8 cellular contexts compared by ENCODE assay signal in the genomic region with DNA sequence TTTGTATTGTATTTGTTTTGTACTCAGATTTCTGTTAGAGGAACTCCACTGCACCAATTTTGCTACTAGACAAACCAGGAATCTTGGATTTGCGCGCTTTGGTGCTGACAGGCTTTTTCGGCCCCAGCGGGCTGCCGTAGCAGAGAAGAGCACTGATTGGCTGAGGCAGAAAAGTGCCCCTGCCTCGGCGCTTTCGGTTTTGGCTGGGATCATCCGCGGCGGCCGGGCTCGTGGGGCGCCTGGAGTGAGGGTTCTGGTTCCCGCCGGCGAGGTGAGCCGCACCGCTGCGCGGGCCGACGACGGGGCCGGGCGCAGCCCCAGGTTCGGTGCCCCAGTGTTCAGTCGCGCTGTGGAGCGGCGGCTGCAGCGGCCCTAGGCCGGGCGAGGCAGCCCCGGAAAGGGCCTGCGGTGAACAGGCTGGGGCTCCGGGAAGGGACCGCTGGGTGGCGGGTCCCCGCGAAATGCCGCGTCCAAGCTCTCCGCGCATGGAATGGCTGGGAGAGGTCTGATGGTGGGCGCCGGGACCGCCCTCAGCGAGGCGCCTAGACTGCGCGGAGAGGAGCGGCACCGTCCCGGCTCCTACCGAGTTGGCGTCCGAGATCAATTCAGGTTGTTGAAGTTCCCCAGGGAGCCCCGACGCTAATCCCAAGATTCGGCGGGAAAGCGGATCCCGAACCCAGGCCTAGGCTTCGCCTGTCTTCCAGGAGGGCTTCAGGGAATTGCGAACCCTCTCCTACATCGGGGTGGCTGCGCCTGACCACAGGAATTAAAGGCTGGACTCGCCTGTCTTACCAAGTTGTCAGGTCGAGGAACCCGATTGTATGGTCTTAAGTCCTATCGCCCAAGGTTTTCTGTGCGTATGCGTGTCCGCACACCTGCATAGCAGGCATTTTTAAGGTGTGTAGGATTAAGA. TPM values are rescaled to one million over a fixed set of nuclear protein-coding genes. Genes with fewer than 3 reads are reported as not detected.
DNase-seq lines count a peak whose midpoint lies in the region; ATAC-seq, FAIRE-seq and TF ChIP-seq lines count a peak whose summit lies in the region.

A gene (plus strand): TSS at position 178 of the 913 bp plus-strand sequence. CDS start 7,204 bp downstream, outside the sequence.

- peaks cover 32% of the 10 kb centered on the region for H4K20me1 ChIP-seq in GM23338 (replicated peaks; ENCODE audit: insufficient read depth)

- peak within 1 kb of the TSS; percentile 90 for H3K27ac Mint-ChIP-seq in GM23338
- H3K27ac Mint-ChIP-seq in activated naive CD4-positive, alpha-beta T cell treated with anti-CD3 and anti-CD28 coated beads for 36 hours = peak within 1 kb of the TSS; percentile 90

- peak; percentile 43 to 57 for TF ChIP-seq POLR2A in gastroesophageal sphincter (IDR thresholded peaks at IDR 0.05)
- TF ChIP-seq POLR2A in suprapubic skin (IDR thresholded peaks at IDR 0.05) = peak in 1 of 2 donors; percentile 50

- H3K4me2 ChIP-seq in GM23338 = peak within 1 kb of the TSS; percentile 86

- no peaks in the 10 kb centered on the region for H3K36me3 Mint-ChIP-seq in GM23338 (ENCODE audit: low read depth)
- H3K36me3 Mint-ChIP-seq in activated naive CD4-positive, alpha-beta T cell treated with anti-CD3 and anti-CD28 coated beads for 36 hours (ENCODE audit: low read depth) = peaks cover 4% of the 10 kb centered on the region

- intact Hi-C loops in activated naive CD4-positive, alpha-beta T cell treated with anti-CD3 and anti-CD28 coated beads for 36 hours (cut with micrococcal nuclease) = loop anchor here (1.0 to 10.0 kb wide), 12 partner anchors 68 to 995 kb away; a partner anchor contains a TSS

- peak within 1 kb of the TSS; percentile 85 for H3K4me3 Mint-ChIP-seq in GM23338
- H3K4me3 Mint-ChIP-seq in activated naive CD4-positive, alpha-beta T cell treated with anti-CD3 and anti-CD28 coated beads for 36 hours = peak within 1 kb of the TSS; percentile 80

- ATAC-seq in GM23338 (peak; percentile 88), gastroesophageal sphincter (peak; percentile 95)

- DNase-seq in GM23338 (ENCODE audit: low spot score) (peak; percentile 84), LNCaP clone FGC (ENCODE audit: low read depth) (peak; percentile 58), SK-N-DZ (ENCODE audit: low spot score) (peak; percentile 82), nucleus accumbens (lab: John Stamatoyannopoulos, UW) (peak; percentile 46 to 95 (median 87)), suprapubic skin (ENCODE audit: low spot score in 2 of 2) (peak; percentile 89 to 91)
- peak; percentile 89 for DNase-seq in activated naive CD4-positive, alpha-beta T cell treated with anti-CD3 and anti-CD28 coated beads for 36 hours

- H3K27me3 Mint-ChIP-seq in GM23338 (ENCODE audit: insufficient read depth, low read depth, poor library complexity) = no peaks in the 10 kb centered on the region
- no peaks in the 10 kb centered on the region for H3K27me3 Mint-ChIP-seq in activated naive CD4-positive, alpha-beta T cell treated with anti-CD3 and anti-CD28 coated beads for 36 hours (ENCODE audit: low read depth)

- TF ChIP-seq EP300 in gastroesophageal sphincter (IDR thresholded peaks at IDR 0.05) (no peak), suprapubic skin (IDR thresholded peaks at IDR 0.05) (no peak)

- H3K27me3 ChIP-seq in GM23338 (ENCODE audit: insufficient read depth) (no peaks in the 10 kb centered on the region), gastroesophageal sphincter (no peaks in the 10 kb centered on the region), suprapubic skin (no peaks in the 10 kb centered on the region)

- CTCF ChIA-PET in activated naive CD4-positive, alpha-beta T cell treated with anti-CD3 and anti-CD28 coated beads for 36 hours (lab: Charles Lee) = no interaction called here

- FAIRE-seq in G401.6 (lab: Jason Lieb, UNC) = peak; percentile 93

- 0 to 2% methylated on average over 3 to 8 of the region's 75 CpGs for WGBS in gastroesophageal sphincter (ENCODE audit: low coverage in 1 of 2), 2 donors
- WGBS in suprapubic skin = under 1% methylated on average over 74 of the region's 75 CpGs

- H3K9me3 ChIP-seq in gastroesophageal sphincter = no peaks in the 10 kb centered on the region
- H3K9me3 ChIP-seq in suprapubic skin = no peaks in the 10 kb centered on the region

- TF ChIP-seq CTCF in GM23338 (conservative IDR thresholded peaks at IDR 0.05; ENCODE audit: low read depth in 2 of 2) (no peak), LNCaP clone FGC (IDR thresholded peaks at IDR 0.05; ENCODE audit: control insufficient read depth, extremely low read depth, insufficient read depth) (no peak), gastroesophageal sphincter (IDR thresholded peaks at IDR 0.05) (peak in 3 of 4 experiments; percentile 3 to 45 (median 35)), suprapubic skin (IDR thresholded peaks at IDR 0.05) (no peak)

- H3K4me1 ChIP-seq in GM23338 (ENCODE audit: insufficient read depth) (peaks cover 26% of the 10 kb centered on the region), gastroesophageal sphincter (peaks cover 8 to 52% (median 16%) of the 10 kb centered on the region in 3 donors), suprapubic skin (peaks cover 44% of the 10 kb centered on the region)

- H3K36me3 ChIP-seq in GM23338 (ENCODE audit: insufficient read depth) (no peaks in the 10 kb centered on the region), gastroesophageal sphincter (no peaks in the 10 kb centered on the region), suprapubic skin (no peaks in the 10 kb centered on the region)

- H3F3A ChIP-seq in GM23338 (replicated peaks; ENCODE audit: low read depth) = no peaks in the 10 kb centered on the region

- peak within 1 kb of the TSS; percentile 74 for H2AFZ ChIP-seq in GM23338

- no peaks in the 10 kb centered on the region for H3K9me3 Mint-ChIP-seq in GM23338
- H3K9me3 Mint-ChIP-seq in activated naive CD4-positive, alpha-beta T cell treated with anti-CD3 and anti-CD28 coated beads for 36 hours = no peaks in the 10 kb centered on the region

- peak within 1 kb of the TSS; percentile 83 for H3K4me3 ChIP-seq in GM23338
- peak within 1 kb of the TSS; percentile 69 for H3K4me3 ChIP-seq in LNCaP clone FGC (ENCODE audit: low read depth, low read length)
- H3K4me3 ChIP-seq in gastroesophageal sphincter = peak within 1 kb of the TSS; percentile 75 to 88
- H3K4me3 ChIP-seq in suprapubic skin = peak within 1 kb of the TSS; percentile 77

- H3K9me2 ChIP-seq in GM23338 (ENCODE audit: insufficient read depth) = no peaks in the 10 kb centered on the region

- H3K27ac ChIP-seq in GM23338 (ENCODE audit: low read depth) (peak within 1 kb of the TSS; percentile 60; the same call in 1 of the 2 replicates), gastroesophageal sphincter (peak within 1 kb of the TSS; percentile 70 to 95 (median 94)), suprapubic skin (peak within 1 kb of the TSS; percentile 90)

- H3K4me1 Mint-ChIP-seq in GM23338 = peaks cover 30% of the 10 kb centered on the region; the same call in 2 of the 3 replicates
- peaks cover 48% of the 10 kb centered on the region for H3K4me1 Mint-ChIP-seq in activated naive CD4-positive, alpha-beta T cell treated with anti-CD3 and anti-CD28 coated beads for 36 hours (ENCODE audit: low read depth)

- peaks cover 48% of the 10 kb centered on the region for H3K79me2 ChIP-seq in GM23338 (replicated peaks; ENCODE audit: insufficient read depth)

TF ChIP-seq in GM23338, 12 proteins besides CTCF, POLR2A, EP300 and RAD21 (continues in another document):
- TF ChIP-seq EZH2 (IDR thresholded peaks at IDR 0.05; ENCODE audit: low read depth, unreplicated experiment) (no peak), JUNB (IDR thresholded peaks at IDR 0.05; ENCODE audit: unreplicated experiment) (no peak), ZNF114 (CRISPR knock-in tag; IDR thresholded peaks at IDR 0.05) (no peak), ZNF331 (CRISPR knock-in tag; IDR thresholded peaks at IDR 0.05; ENCODE audit: low read depth) (no peak), EZH2phosphoT487 (IDR thresholded peaks at IDR 0.05; ENCODE audit: unreplicated experiment) (no peak)
- TF ChIP-seq, protein P1, sequence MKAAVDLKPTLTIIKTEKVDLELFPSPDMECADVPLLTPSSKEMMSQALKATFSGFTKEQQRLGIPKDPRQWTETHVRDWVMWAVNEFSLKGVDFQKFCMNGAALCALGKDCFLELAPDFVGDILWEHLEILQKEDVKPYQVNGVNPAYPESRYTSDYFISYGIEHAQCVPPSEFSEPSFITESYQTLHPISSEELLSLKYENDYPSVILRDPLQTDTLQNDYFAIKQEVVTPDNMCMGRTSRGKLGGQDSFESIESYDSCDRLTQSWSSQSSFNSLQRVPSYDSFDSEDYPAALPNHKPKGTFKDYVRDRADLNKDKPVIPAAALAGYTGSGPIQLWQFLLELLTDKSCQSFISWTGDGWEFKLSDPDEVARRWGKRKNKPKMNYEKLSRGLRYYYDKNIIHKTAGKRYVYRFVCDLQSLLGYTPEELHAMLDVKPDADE (IDR thresholded peaks at IDR 0.05) = no peak

RNA-seq across cellular contexts. Expression of the gene that starts here (rescaled TPM):
- total RNA-seq in GM23338 (2014; rRNA removed; shearing (Covaris generic)) = 70.4 and 91.5 TPM in 2 replicates
- polyA plus RNA-seq in GM23338 (2016; fragmentation: Nextera tagmentation; extraction: Ambion mirVana) = 238 and 256 TPM in 2 replicates
- 109 and 126 TPM in 2 replicates for polyA plus RNA-seq in SK-N-DZ (2014; cell fraction: cytosol; rRNA removed)
- polyA plus RNA-seq in SK-N-DZ (2014; cell fraction: nucleus; rRNA removed) = 50.2 and 76.4 TPM in 2 replicates
- 10 to 100 TPM; 62.9 to 65.8 TPM for total RNA-seq in activated naive CD4-positive, alpha-beta T cell treated with anti-CD3 and anti-CD28 coated beads for 36 hours
- total RNA-seq in gastroesophageal sphincter = 10 to 100 TPM; 11.5 to 28.4 (median 26.2) TPM
- 10 to 100 TPM; 14.7 to 30.2 (median 25.2) TPM for total RNA-seq in suprapubic skin

Comparison
In these comparisons a context has a peak if more than half of its experiments do, and no peak if none do; other contexts are left out.
1. Peak in every context shown above with its lines: DNase-seq, ATAC-seq, H3K4me3 ChIP-seq and H3K27ac ChIP-seq.
2. CTCF ChIP-seq: peak in gastroesophageal sphincter (3 of 4); none in GM23338 (0 of 2), LNCaP clone FGC (single experiment) and suprapubic skin (0 of 2).